In genomic region chr1:43441894-43442632, GRCh38 we compare ENCODE assay signal across 22 cellular contexts. TPM values are rescaled to one million over a fixed set of nuclear protein-coding genes. Genes with fewer than 3 reads are reported as not detected.
DNase-seq lines count a peak whose midpoint lies in the region; ATAC-seq, FAIRE-seq and TF ChIP-seq lines count a peak whose summit lies in the region.
"Had no signal": no experiment of that assay in that cellular context is flagged by ENCODE, and none has a peak within 500 bp of the region (broad histone marks: within the 10 kb centered on the region; RNA-seq: fewer than 3 reads in every experiment).

No MANE protein-coding gene starts in this region.

- H3K18ac ChIP-seq in neuronal stem cell (ENCODE audit: low read length), result peak overlapping the region; percentile 9

- H3K27ac ChIP-seq in adrenal gland, result no peak overlapping the region
- no peak overlapping the region for H3K27ac ChIP-seq in neuronal stem cell (replicated peaks; ENCODE audit: low read length)
- no peak overlapping the region for H3K27ac ChIP-seq in tibial artery
- no peak overlapping the region for H3K27ac ChIP-seq in gastroesophageal sphincter
- H3K27ac ChIP-seq: A549, breast epithelium, left ventricle myocardium inferior, prostate gland, vagina had no signal

- no peak overlapping the region for H4K8ac ChIP-seq in neuronal stem cell (ENCODE audit: low read depth, low read length)

- H3K4me3 ChIP-seq in adrenal gland (no peak overlapping the region), neuronal stem cell (ENCODE audit: low read length in 2 of 2) (no peak overlapping the region), tibial artery (no peak overlapping the region), gastroesophageal sphincter (no peak overlapping the region)
- H3K4me3 ChIP-seq: A549, breast epithelium, left ventricle myocardium inferior, prostate gland, vagina had no signal

- TF ChIP-seq EP300 in gastroesophageal sphincter (IDR thresholded peaks at IDR 0.05), result no peak

- no peak overlapping the region for H3K23ac ChIP-seq in neuronal stem cell (ENCODE audit: low read depth, low read length, poor library complexity)

- H3K9ac ChIP-seq in neuronal stem cell (ENCODE audit: low read depth, low read length, poor library complexity), result no peak overlapping the region

- H2BK5ac ChIP-seq in neuronal stem cell (ENCODE audit: low read length), result no peak overlapping the region

- TF ChIP-seq CTCF in adrenal gland (IDR thresholded peaks at IDR 0.05) (no peak), tibial artery (IDR thresholded peaks at IDR 0.05) (no peak), gastroesophageal sphincter (IDR thresholded peaks at IDR 0.05) (no peak)

- no peak overlapping the region for H2BK15ac ChIP-seq in neuronal stem cell (ENCODE audit: low read length)

- H2AFZ ChIP-seq in neuronal stem cell (ENCODE audit: low read length), result no peak overlapping the region

- no peak overlapping the region for H2BK12ac ChIP-seq in neuronal stem cell (ENCODE audit: low read length)

- H2BK120ac ChIP-seq in neuronal stem cell (ENCODE audit: low read depth, low read length), result no peak overlapping the region

- H3K4me1 ChIP-seq in adrenal gland (replicated peaks in 1 of 2) (peaks cover 0 to 6% of the 10 kb centered on the region in 2 donors), neuronal stem cell (ENCODE audit: control insufficient read depth in 2 of 2, insufficient read depth in 1 of 2, low read depth in 1 of 2, low read length in 2 of 2) (peaks cover 4 to 6% of the 10 kb centered on the region in 2 donors), tibial artery (no peaks in the 10 kb centered on the region), gastroesophageal sphincter (no peaks in the 10 kb centered on the region)
- H3K4me1 ChIP-seq: A549, breast epithelium, prostate gland, vagina had no signal

- H3K4ac ChIP-seq in neuronal stem cell (ENCODE audit: low read length), result no peak overlapping the region

- no peak for FAIRE-seq in urothelium cell line (lab: Jason Lieb, UNC)
- FAIRE-seq: A549, H1, RCC 7860 had no signal

- no peak for TF ChIP-seq POLR2A in adrenal gland (IDR thresholded peaks at IDR 0.05)
- TF ChIP-seq POLR2A in gastroesophageal sphincter (IDR thresholded peaks at IDR 0.05), result no peak

- H3K14ac ChIP-seq in neuronal stem cell (ENCODE audit: low read length), result no peak overlapping the region

- intact Hi-C loops in adrenal gland (cut with DNase I), result no loop called here
- intact Hi-C loops in tibial artery (cut with DNase I; ENCODE audit: low total_unique reads), result no loop called here

- WGBS in adrenal gland, 4 donors, result 90 to 93% (median 92%) methylated on average over 11 to 18 of the region's 18 CpGs
- WGBS in neuronal stem cell (ENCODE audit: extremely low coverage in 2 of 2, insufficient read length in 2 of 2, insufficient replicate concordance in 1 of 2), 2 donors, result no CpG with 5 or more reads among the region's 18 CpGs
- no CpG with 5 or more reads among the region's 18 CpGs for WGBS in gastroesophageal sphincter (ENCODE audit: low coverage in 1 of 2), 2 donors

- no peak overlapping the region for H4K91ac ChIP-seq in neuronal stem cell (ENCODE audit: low read depth, low read length, poor library complexity)

- H2AK5ac ChIP-seq in neuronal stem cell (ENCODE audit: low read depth, low read length), result no peak overlapping the region

- H3K27me3 ChIP-seq in adrenal gland, result no peaks in the 10 kb centered on the region
- H3K27me3 ChIP-seq in neuronal stem cell (ENCODE audit: control insufficient read depth in 3 of 3, insufficient read depth in 3 of 3, low read depth in 1 of 3, low read length in 3 of 3), result no peaks in the 10 kb centered on the region
- no peaks in the 10 kb centered on the region for H3K27me3 ChIP-seq in tibial artery
- H3K27me3 ChIP-seq in gastroesophageal sphincter, result no peaks in the 10 kb centered on the region
- H3K27me3 ChIP-seq: breast epithelium, vagina had no signal

- H3K9me3 ChIP-seq in adrenal gland (replicated peaks in 1 of 3) (no peaks in the 10 kb centered on the region), neuronal stem cell (replicated peaks in 1 of 2; ENCODE audit: control insufficient read depth in 2 of 2, insufficient read depth in 1 of 2, low read depth in 1 of 2, low read length in 2 of 2) (no peaks in the 10 kb centered on the region), tibial artery (no peaks in the 10 kb centered on the region), gastroesophageal sphincter (no peaks in the 10 kb centered on the region)
- H3K9me3 ChIP-seq: A549, breast epithelium, left ventricle myocardium inferior, prostate gland, vagina had no signal

- H3K4me2 ChIP-seq in neuronal stem cell (ENCODE audit: insufficient read depth, low read length, poor library complexity, severe bottlenecking), result no peak overlapping the region
- H3K4me2 ChIP-seq: A549 had no signal

- DNase-seq in activated effector memory CD4-positive, alpha-beta T cell treated with anti-CD3 and anti-CD28 coated beads, Interleukin-2, amount 50 U/mL, for 16 hours, result peak; percentile 56
- DNase-seq in activated effector memory CD4-positive, alpha-beta T cell treated with Interleukin-2 at 50 U/mL for 16 hours, result no peak
- DNase-seq in adrenal gland, result peak in 4 of 7 donors; percentile 10 to 49 (median 18)
- DNase-seq in neuronal stem cell (ENCODE audit: low spot score), result no peak
- DNase-seq in tibial artery, result peak; percentile 16 to 60
- no peak for DNase-seq in urothelium cell line (ENCODE audit: low spot score)
- no peak for DNase-seq in COLO829 (ENCODE audit: low spot score)
- DNase-seq: activated T-cell treated with anti-CD3 and anti-CD28 coated beads, Interleukin-2, amount 50 U/mL, for 4 hours; anterior cingulate cortex; CD4-positive, CD25-positive, alpha-beta regulatory T cell; left ventricle myocardium inferior; NCI-H146; NCI-H748 treated with DMSO at 0.1 percent for 48 hours; stimulated activated CD4-positive, alpha-beta T cell treated with anti-CD3 and anti-CD28 coated beads, Interleukin-4, amount 100 ng/mL, for 24 hours had no signal

- no peak for ATAC-seq in gastroesophageal sphincter
- ATAC-seq: A549; activated naive CD4-positive, alpha-beta T cell treated with anti-CD3 and anti-CD28 coated beads, Interleukin-2, amount 50 U/mL, for 72 hours; activated T-cell treated with anti-CD3 and anti-CD28 coated beads, Interleukin-2, amount 50 U/mL, for 4 hours had no signal

- H3K36me3 ChIP-seq in adrenal gland (replicated peaks in 1 of 2), result peaks cover 0 to 72% of the 10 kb centered on the region in 2 donors
- peaks cover 37 to 95% of the 10 kb centered on the region in 2 donors for H3K36me3 ChIP-seq in neuronal stem cell (replicated peaks in 1 of 2; ENCODE audit: control insufficient read depth in 2 of 2, insufficient read depth in 2 of 2, low read length in 2 of 2)
- peaks cover 69 to 100% (median 75%) of the 10 kb centered on the region in 3 donors for H3K36me3 ChIP-seq in tibial artery
- peaks cover 0 to 100% of the 10 kb centered on the region in 2 donors for H3K36me3 ChIP-seq in gastroesophageal sphincter

- no peaks in the 10 kb centered on the region for H3K79me1 ChIP-seq in neuronal stem cell (ENCODE audit: low read depth, low read length)

RNA-seq across cellular contexts. Expression of gene HYI, which starts 11.7 kb away (rescaled TPM):
- total RNA-seq in adrenal gland (10 to 100 TPM; 40.6 to 66.5 (median 51.9) TPM), gastroesophageal sphincter (100 to 1,000 TPM in 1 of 4 donors, 10 to 100 TPM in 3; 29.4 to 116 (median 50.8) TPM)
- polyA plus RNA-seq in adrenal gland, result 100 to 1,000 TPM in 2 of 3 donors, 10 to 100 TPM in 1; 24.7 to 209 (median 138) TPM
- 22.2 TPM for polyA plus RNA-seq in neuronal stem cell (2013, experiment 1 of 2)
- 22.5 TPM for polyA plus RNA-seq in neuronal stem cell (2013, experiment 2 of 2)

RNA-seq across cellular contexts. Expression of gene SZT2, which starts 52.4 kb away (rescaled TPM):
- total RNA-seq in adrenal gland (10 to 100 TPM; 24.7 to 62.3 (median 40.8) TPM), gastroesophageal sphincter (10 to 100 TPM; 13.1 to 40.0 (median 35.1) TPM)
- 100 to 1,000 TPM in 1 of 3 donors, 10 to 100 TPM in 2; 12.2 to 106 (median 33.3) TPM for polyA plus RNA-seq in adrenal gland
- 4.2 TPM for polyA plus RNA-seq in neuronal stem cell (2013, experiment 1 of 2)
- polyA plus RNA-seq in neuronal stem cell (2013, experiment 2 of 2), result 4.0 TPM

RNA-seq across cellular contexts. Expression of gene MED8, which starts 52.5 kb away (rescaled TPM):
- total RNA-seq in adrenal gland (10 to 100 TPM; 17.3 to 38.1 (median 32.3) TPM), gastroesophageal sphincter (10 to 100 TPM; 31.4 to 41.1 (median 33.6) TPM)
- polyA plus RNA-seq in adrenal gland, result 10 to 100 TPM; 26.2 to 58.3 (median 30.0) TPM
- polyA plus RNA-seq in neuronal stem cell (2013, experiment 1 of 2), result 15.7 TPM
- 16.3 TPM for polyA plus RNA-seq in neuronal stem cell (2013, experiment 2 of 2)

Comparison
In these comparisons a context has a peak if more than half of its experiments do, and no peak if none do; other contexts are left out.
1. DNase-seq: peak in activated effector memory CD4-positive, alpha-beta T cell treated with anti-CD3 and anti-CD28 coated beads, Interleukin-2, amount 50 U/mL, for 16 hours (single experiment), adrenal gland (4 of 7) and tibial artery (2 of 2); none in activated effector memory CD4-positive, alpha-beta T cell treated with Interleukin-2 at 50 U/mL for 16 hours (single experiment), neuronal stem cell (single experiment), urothelium cell line (single experiment) and COLO829 (single experiment).